ENCODE assay signal across 8 cellular contexts in the genomic region with DNA sequence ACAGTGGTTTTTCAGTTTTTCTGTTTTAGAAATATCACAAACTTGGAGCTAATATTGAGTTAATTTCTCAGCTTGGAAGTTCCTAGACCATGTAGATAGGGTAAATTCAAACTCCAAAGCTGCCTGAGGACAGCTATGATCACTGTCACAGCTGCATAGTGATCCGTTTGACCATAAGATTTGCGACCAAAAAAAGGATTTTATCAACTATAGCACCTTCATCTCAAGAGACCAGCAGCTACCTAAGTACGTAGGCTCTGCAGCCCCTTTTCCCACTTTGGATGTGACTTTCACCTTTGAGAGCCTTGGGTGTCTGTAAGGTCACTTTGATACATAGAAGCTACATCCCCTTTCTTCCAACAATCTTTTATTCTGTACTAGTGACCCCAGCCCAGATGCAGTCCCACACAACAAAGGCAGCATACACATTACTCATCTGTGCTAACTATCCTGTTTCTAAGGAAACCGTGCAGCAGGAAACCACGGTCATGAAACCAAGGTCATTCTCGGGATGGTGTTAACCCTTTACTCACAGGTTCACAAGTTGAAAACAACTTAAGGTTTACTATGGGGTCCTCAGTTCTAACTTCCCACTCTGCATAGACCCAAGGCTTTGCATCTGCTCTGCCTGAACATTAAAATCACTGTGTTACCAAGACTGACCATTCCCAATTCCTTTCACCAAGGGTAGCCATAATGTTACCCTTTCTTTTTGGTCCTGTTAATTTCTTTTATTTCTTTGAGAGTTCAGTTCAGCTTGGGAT.
DNase-seq lines count a peak whose midpoint lies in the region; ATAC-seq, FAIRE-seq and TF ChIP-seq lines count a peak whose summit lies in the region.

No MANE protein-coding gene starts in this region.

- TF ChIP-seq CTCF in Loucy (conservative IDR thresholded peaks at IDR 0.05; ENCODE audit: low read length), result no peak
- TF ChIP-seq CTCF in K562 (IDR thresholded peaks at IDR 0.05 in 2 of 3, conservative IDR thresholded peaks at IDR 0.05 in 1 of 3; ENCODE audit: insufficient read depth in 2 of 3, low read depth in 1 of 3, low read length in 3 of 3), result no peak
- no peak for TF ChIP-seq CTCF in neural cell (IDR thresholded peaks at IDR 0.05; ENCODE audit: poor library complexity, severe bottlenecking)
- TF ChIP-seq CTCF in omental fat pad (IDR thresholded peaks at IDR 0.05), result no peak

- H3K4me3 ChIP-seq in Loucy (ENCODE audit: low read length, poor library complexity, severe bottlenecking) (peak overlapping the region; percentile 49), K562 (no peak overlapping the region), neural cell (ENCODE audit: low read length) (peak overlapping the region; percentile 29)

- H3K4me2 ChIP-seq in Loucy (ENCODE audit: low read depth, low read length, poor library complexity, severe bottlenecking) (peak overlapping the region; percentile 78), K562 (ENCODE audit: insufficient read depth, low read length) (no peak overlapping the region), neural cell (ENCODE audit: low read length) (peak overlapping the region; percentile 28)

- H4K20me1 ChIP-seq in Loucy (ENCODE audit: insufficient read depth, low read length, poor library complexity, severe bottlenecking) (no peaks in the 10 kb centered on the region), K562 (replicated peaks; ENCODE audit: control insufficient read depth, insufficient read depth, low read length) (no peaks in the 10 kb centered on the region), neural cell (ENCODE audit: insufficient read depth) (no peaks in the 10 kb centered on the region)

- CTCF ChIA-PET in K562 (lab: Yijun Ruan, JAX; ENCODE audit: low intra/inter-chr PET ratio), result no interaction called here

- H3K27me3 ChIP-seq in Loucy (ENCODE audit: insufficient read depth, low read length, poor library complexity, severe bottlenecking), result no peaks in the 10 kb centered on the region
- no peaks in the 10 kb centered on the region for H3K27me3 ChIP-seq in K562 (ENCODE audit: control insufficient read depth in 2 of 2, insufficient read depth in 2 of 2, low read length in 2 of 2)
- H3K27me3 ChIP-seq in neural cell (ENCODE audit: insufficient read depth, low read depth, low read length), result no peaks in the 10 kb centered on the region

- H3F3A ChIP-seq in Loucy (ENCODE audit: low read depth) (no peaks in the 10 kb centered on the region), neural cell (ENCODE audit: insufficient read depth, low read length, poor library complexity, severe bottlenecking) (no peaks in the 10 kb centered on the region)

- in situ Hi-C loops in K562 (cut with MboI), result no loop called here

- TF ChIP-seq RAD21 in K562 (CRISPR knock-in tag; conservative IDR thresholded peaks at IDR 0.05 in 1 of 2, IDR thresholded peaks at IDR 0.05 in 1 of 2) (no peak), neural cell (conservative IDR thresholded peaks at IDR 0.05) (no peak)

- TF ChIP-seq EP300 in K562 (IDR thresholded peaks at IDR 0.05; ENCODE audit: low read length) (no peak), neural cell (conservative IDR thresholded peaks at IDR 0.05; ENCODE audit: poor library complexity, severe bottlenecking) (peak; percentile 48)

- H2AFZ ChIP-seq in Loucy (ENCODE audit: low read length), result peak overlapping the region; percentile 52
- H2AFZ ChIP-seq in K562 (ENCODE audit: low read depth, low read length), result no peak overlapping the region
- no peak overlapping the region for H2AFZ ChIP-seq in neural cell (ENCODE audit: low read depth, low read length)

- no peak overlapping the region for H3K27ac ChIP-seq in K562 (ENCODE audit: extremely low read depth, low read depth, low read length)
- peak overlapping the region; percentile 83 for H3K27ac ChIP-seq in neural cell (ENCODE audit: low read length)

- H3K9ac ChIP-seq in Loucy (ENCODE audit: low read depth, low read length, poor library complexity, severe bottlenecking) (peak overlapping the region; percentile 19), K562 (ENCODE audit: insufficient read depth in 1 of 2, low read depth in 2 of 2, low read length in 2 of 2) (no peak overlapping the region), neural cell (ENCODE audit: low read length) (peak overlapping the region; percentile 50)

- no peaks in the 10 kb centered on the region for H3K9me1 ChIP-seq in K562 (ENCODE audit: control insufficient read depth, insufficient read depth, low read length)

- TF ChIP-seq POLR2A in GM12891 (IDR thresholded peaks at IDR 0.05; ENCODE audit: low read depth, low read length) (no peak), K562 (conservative IDR thresholded peaks at IDR 0.05) (no peak)

- H3K9me2 ChIP-seq in Loucy (replicated peaks; ENCODE audit: low read depth, low read length) (no peaks in the 10 kb centered on the region), neural cell (ENCODE audit: insufficient read depth, low read length) (no peaks in the 10 kb centered on the region)

- WGBS in K562 (ENCODE audit: insufficient coverage, low coverage, missing lambda C conversion rate), result 13% methylated on average over 6 of the region's 6 CpGs

- H3K79me2 ChIP-seq in Loucy (ENCODE audit: insufficient read depth, low read length) (no peaks in the 10 kb centered on the region), K562 (ENCODE audit: control insufficient read depth, insufficient read depth, low read length) (no peaks in the 10 kb centered on the region), neural cell (replicated peaks; ENCODE audit: insufficient read depth, low read length) (no peaks in the 10 kb centered on the region)

- no peak for DNase-seq in GM12891 (ENCODE audit: insufficient read length, low spot score)
- no peak for DNase-seq in K562 (ENCODE audit: extremely low read depth in 1 of 4, low spot score in 3 of 4)
- no peak for DNase-seq in omental fat pad (ENCODE audit: low spot score)
- DNase-seq in medulla oblongata (ENCODE audit: extremely low spot score), result no peak

- POLR2A ChIA-PET in K562 (lab: Yijun Ruan, JAX), result interaction anchor here (1.1 kb wide), 1 partner anchor 41 kb away, joined by 3 read pairs; no protein-coding TSS in a partner anchor

- H3K36me3 ChIP-seq in Loucy (ENCODE audit: insufficient read depth, low read length), result no peaks in the 10 kb centered on the region
- no peaks in the 10 kb centered on the region for H3K36me3 ChIP-seq in K562 (ENCODE audit: control insufficient read depth, insufficient read depth, low read length)
- H3K36me3 ChIP-seq in neural cell (ENCODE audit: insufficient read depth, low read length), result no peaks in the 10 kb centered on the region

- ATAC-seq in K562 (no peak), GM21825 (IDR thresholded peaks at IDR 0.05; ENCODE audit: unreplicated experiment) (no peak), GM21360 (IDR thresholded peaks at IDR 0.05; ENCODE audit: unreplicated experiment) (no peak), omental fat pad (ENCODE audit: low FRiP score) (no peak)

- intact Hi-C loops in K562 (cut with micrococcal nuclease), result no loop called here

- no peaks in the 10 kb centered on the region for H3K9me3 ChIP-seq in Loucy (ENCODE audit: insufficient read depth, low read depth, low read length)
- H3K9me3 ChIP-seq in K562 (replicated peaks; ENCODE audit: control insufficient read depth, insufficient read depth, low read depth, low read length), result no peaks in the 10 kb centered on the region
- no peaks in the 10 kb centered on the region for H3K9me3 ChIP-seq in neural cell (ENCODE audit: low read length)

- no TSS peak for BruUV-seq in K562 (replicated peaks; lab: Mats Ljungman, UMichigan)

- FAIRE-seq in GM12891 (lab: Jason Lieb, UNC) (peak; percentile 86), K562 (lab: Jason Lieb, UNC) (no peak)

- H3K4me1 ChIP-seq in Loucy (ENCODE audit: insufficient read depth, low read length, poor library complexity, severe bottlenecking) (peaks cover 27% of the 10 kb centered on the region), K562 (replicated peaks in 1 of 2; ENCODE audit: control insufficient read depth in 2 of 2, insufficient read depth in 2 of 2, low read length in 2 of 2) (no peaks in the 10 kb centered on the region)

TF ChIP-seq in GM12891, 5 proteins besides CTCF, POLR2A, EP300 and RAD21:
- no peak for TF ChIP-seq TAF1 (IDR thresholded peaks at IDR 0.05; ENCODE audit: low read depth, low read length)
- TF ChIP-seq PAX5 (IDR thresholded peaks at IDR 0.05; ENCODE audit: insufficient read depth, low read length, severe bottlenecking), result no peak
- no peak for TF ChIP-seq POLR2AphosphoS5 (IDR thresholded peaks at IDR 0.05; ENCODE audit: low read depth, low read length)
- TF ChIP-seq POU2F2 (IDR thresholded peaks at IDR 0.05; ENCODE audit: low read depth, low read length), result no peak
- TF ChIP-seq SPI1 (IDR thresholded peaks at IDR 0.05; ENCODE audit: low read depth, low read length), result no peak

TF ChIP-seq in K562, 482 proteins besides CTCF, POLR2A, EP300 and RAD21:
- TF ChIP-seq ESRRA (IDR thresholded peaks at IDR 0.05; ENCODE audit: borderline replicate concordance, low read depth) (0 out of 2 replicates have a peak, but pooled peaks have one; percentile 33), RFX1 (IDR thresholded peaks at IDR 0.05) (peak; percentile 18; the same call in 1 of the 2 replicates), HNRNPLL (IDR thresholded peaks at IDR 0.05; ENCODE audit: low read depth, low read length, poor library complexity, severe bottlenecking) (no peak)
TF ChIP-seq in K562: peak in this region for 2.

TF ChIP-seq in neural cell, 6 proteins besides CTCF, POLR2A, EP300 and RAD21 (continues in another document):
- TF ChIP-seq MXI1 (conservative IDR thresholded peaks at IDR 0.05; ENCODE audit: poor library complexity, severe bottlenecking), result no peak

Comparison
In these comparisons a context has a peak if more than half of its experiments do, and no peak if none do; other contexts are left out.
1. H3K9ac ChIP-seq: peak in Loucy (single experiment) and neural cell (single experiment); none in K562 (0 of 2).